9 cellular contexts compared by ENCODE assay signal in genomic region chr17:27481327-27481726, GRCh38. TPM values are rescaled to one million over a fixed set of nuclear protein-coding genes. Genes with fewer than 3 reads are reported as not detected.
A peak's percentile ranks its signal among the peaks of the same experiment; 100 is the strongest.
DNase-seq lines count a peak whose midpoint lies in the region; ATAC-seq and TF ChIP-seq lines count a peak whose summit lies in the region.
"Had no signal": no experiment of that assay in that cellular context is flagged by ENCODE, and none has a peak within 500 bp of the region (broad histone marks: within the 10 kb centered on the region; RNA-seq: fewer than 3 reads in every experiment).

No MANE protein-coding gene starts in this region.

- H3K27ac Mint-ChIP-seq in effector memory CD8-positive, alpha-beta T cell = peak overlapping the region; percentile 81 to 88
- H3K27ac Mint-ChIP-seq in Calu3 (ENCODE audit: unreplicated experiment) = no peak overlapping the region
- no peak overlapping the region for H3K27ac Mint-ChIP-seq in type B pancreatic cell

- H3K27me3 Mint-ChIP-seq in effector memory CD8-positive, alpha-beta T cell = no peaks in the 10 kb centered on the region
- H3K27me3 Mint-ChIP-seq in Calu3 (ENCODE audit: unreplicated experiment) = no peaks in the 10 kb centered on the region
- H3K27me3 Mint-ChIP-seq in type B pancreatic cell = no peaks in the 10 kb centered on the region

- DNase-seq in GF-D8 (lab: John Stamatoyannopoulos, UW) (peak; percentile 8), T-helper 9 cell (peak; percentile 32), Calu3 (no peak), NCI-H510A treated with DMSO at 0.1 percent for 48 hours (lab: John Stamatoyannopoulos, UW) (no peak), type B pancreatic cell (ENCODE audit: extremely low spot score, unreplicated experiment) (no peak), midbrain (lab: John Stamatoyannopoulos, UW) (no peak)
- DNase-seq in effector memory CD8-positive, alpha-beta T cell = peak; percentile 45 to 51 (median 46)

- H3K9me3 Mint-ChIP-seq in effector memory CD8-positive, alpha-beta T cell = no peaks in the 10 kb centered on the region
- H3K9me3 Mint-ChIP-seq in Calu3 (ENCODE audit: low read depth, unreplicated experiment) (no peaks in the 10 kb centered on the region), type B pancreatic cell (no peaks in the 10 kb centered on the region)

- intact Hi-C loops in Calu3 (cut with micrococcal nuclease; ENCODE audit: unreplicated experiment) = no loop called here

- no peak for TF ChIP-seq CTCF in Calu3 (IDR thresholded peaks at IDR 0.05; ENCODE audit: unreplicated experiment)
- no peak for TF ChIP-seq CTCF in type B pancreatic cell (conservative IDR thresholded peaks at IDR 0.05)

- CTCF ChIA-PET in Calu3 (lab: Charles Lee) = no interaction called here

- peak overlapping the region; percentile 19 to 41 for H3K4me3 Mint-ChIP-seq in effector memory CD8-positive, alpha-beta T cell
- no peak overlapping the region for H3K4me3 Mint-ChIP-seq in Calu3 (ENCODE audit: low read depth, unreplicated experiment)
- no peak overlapping the region for H3K4me3 Mint-ChIP-seq in type B pancreatic cell

- H3K36me3 Mint-ChIP-seq in effector memory CD8-positive, alpha-beta T cell (ENCODE audit: insufficient read depth) = peaks cover 8% of the 10 kb centered on the region
- H3K36me3 Mint-ChIP-seq in Calu3 (ENCODE audit: insufficient read depth, unreplicated experiment) (no peaks in the 10 kb centered on the region), type B pancreatic cell (no peaks in the 10 kb centered on the region)

- no TSS peak for BruUV-seq in Calu3 (replicated peaks; lab: Mats Ljungman, UMichigan)

- peaks cover 21 to 32% of the 10 kb centered on the region in 2 donors for H3K4me1 Mint-ChIP-seq in effector memory CD8-positive, alpha-beta T cell (ENCODE audit: low read depth in 2 of 2)
- H3K4me1 Mint-ChIP-seq in Calu3 (ENCODE audit: low read depth, unreplicated experiment) = no peaks in the 10 kb centered on the region
- peaks cover 15% of the 10 kb centered on the region for H3K4me1 Mint-ChIP-seq in type B pancreatic cell (ENCODE audit: unreplicated experiment)

- ATAC-seq in GM21737 (IDR thresholded peaks at IDR 0.05; ENCODE audit: unreplicated experiment) = peak; percentile 55
- peak; percentile 100 for ATAC-seq in effector memory CD8-positive, alpha-beta T cell (replicated peaks)
- ATAC-seq: Panc1 had no signal

RNA-seq across cellular contexts. Expression of gene KSR1, which starts 25.1 kb away (rescaled TPM):
- 3.6 and 4.5 TPM in 2 replicates for total RNA-seq in Calu3 (2022)
- total RNA-seq in type B pancreatic cell (ENCODE audit: low replicate concordance) = 57.8 and 74.0 TPM in 2 replicates

Comparison
In these comparisons a context has a peak if more than half of its experiments do, and no peak if none do; other contexts are left out.
1. DNase-seq: peak in GF-D8 (single experiment), T-helper 9 cell (single experiment) and effector memory CD8-positive, alpha-beta T cell (3 of 3); none in Calu3 (single experiment), NCI-H510A treated with DMSO at 0.1 percent for 48 hours (single experiment), type B pancreatic cell (single experiment) and midbrain (single experiment).
2. H3K27ac Mint-ChIP-seq: peak in effector memory CD8-positive, alpha-beta T cell (2 of 2); none in Calu3 (single experiment) and type B pancreatic cell (single experiment).
3. H3K4me3 Mint-ChIP-seq: peak in effector memory CD8-positive, alpha-beta T cell (2 of 2); none in Calu3 (single experiment) and type B pancreatic cell (single experiment).
4. RNA of gene KSR1, which starts 25.1 kb away (total RNA-seq): 57.8 to 74.0 TPM in type B pancreatic cell; 3.6 to 4.5 TPM in Calu3; every median in the first group is over 10 times any median in the second.